1 cellular context compared by ENCODE assay signal in the genomic region with DNA sequence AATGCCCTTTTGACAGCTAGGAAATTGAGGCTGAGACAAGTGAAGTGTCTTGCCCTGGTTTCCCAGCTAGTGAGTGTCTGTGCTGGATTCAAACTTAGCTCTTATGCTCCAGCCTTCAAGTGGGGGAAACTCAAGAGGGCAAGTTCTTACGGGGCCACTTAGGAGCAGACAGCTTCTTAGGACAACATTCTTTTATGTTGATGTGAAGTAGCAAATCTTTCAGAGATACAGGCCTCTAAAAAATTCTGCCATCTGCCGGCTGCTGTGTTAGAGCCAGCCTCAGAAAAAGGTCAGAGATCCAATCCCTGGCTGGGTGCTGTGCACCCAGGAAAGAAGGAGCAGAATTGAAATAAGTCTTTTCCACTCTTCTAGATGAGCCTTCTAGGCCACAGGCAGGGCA.
TF ChIP-seq lines count a peak whose summit lies in the region.

No MANE protein-coding gene starts in this region.

TF ChIP-seq in GM23338, 12 proteins besides CTCF, POLR2A, EP300 and RAD21 (continued from another document):
- TF ChIP-seq, protein P1, sequence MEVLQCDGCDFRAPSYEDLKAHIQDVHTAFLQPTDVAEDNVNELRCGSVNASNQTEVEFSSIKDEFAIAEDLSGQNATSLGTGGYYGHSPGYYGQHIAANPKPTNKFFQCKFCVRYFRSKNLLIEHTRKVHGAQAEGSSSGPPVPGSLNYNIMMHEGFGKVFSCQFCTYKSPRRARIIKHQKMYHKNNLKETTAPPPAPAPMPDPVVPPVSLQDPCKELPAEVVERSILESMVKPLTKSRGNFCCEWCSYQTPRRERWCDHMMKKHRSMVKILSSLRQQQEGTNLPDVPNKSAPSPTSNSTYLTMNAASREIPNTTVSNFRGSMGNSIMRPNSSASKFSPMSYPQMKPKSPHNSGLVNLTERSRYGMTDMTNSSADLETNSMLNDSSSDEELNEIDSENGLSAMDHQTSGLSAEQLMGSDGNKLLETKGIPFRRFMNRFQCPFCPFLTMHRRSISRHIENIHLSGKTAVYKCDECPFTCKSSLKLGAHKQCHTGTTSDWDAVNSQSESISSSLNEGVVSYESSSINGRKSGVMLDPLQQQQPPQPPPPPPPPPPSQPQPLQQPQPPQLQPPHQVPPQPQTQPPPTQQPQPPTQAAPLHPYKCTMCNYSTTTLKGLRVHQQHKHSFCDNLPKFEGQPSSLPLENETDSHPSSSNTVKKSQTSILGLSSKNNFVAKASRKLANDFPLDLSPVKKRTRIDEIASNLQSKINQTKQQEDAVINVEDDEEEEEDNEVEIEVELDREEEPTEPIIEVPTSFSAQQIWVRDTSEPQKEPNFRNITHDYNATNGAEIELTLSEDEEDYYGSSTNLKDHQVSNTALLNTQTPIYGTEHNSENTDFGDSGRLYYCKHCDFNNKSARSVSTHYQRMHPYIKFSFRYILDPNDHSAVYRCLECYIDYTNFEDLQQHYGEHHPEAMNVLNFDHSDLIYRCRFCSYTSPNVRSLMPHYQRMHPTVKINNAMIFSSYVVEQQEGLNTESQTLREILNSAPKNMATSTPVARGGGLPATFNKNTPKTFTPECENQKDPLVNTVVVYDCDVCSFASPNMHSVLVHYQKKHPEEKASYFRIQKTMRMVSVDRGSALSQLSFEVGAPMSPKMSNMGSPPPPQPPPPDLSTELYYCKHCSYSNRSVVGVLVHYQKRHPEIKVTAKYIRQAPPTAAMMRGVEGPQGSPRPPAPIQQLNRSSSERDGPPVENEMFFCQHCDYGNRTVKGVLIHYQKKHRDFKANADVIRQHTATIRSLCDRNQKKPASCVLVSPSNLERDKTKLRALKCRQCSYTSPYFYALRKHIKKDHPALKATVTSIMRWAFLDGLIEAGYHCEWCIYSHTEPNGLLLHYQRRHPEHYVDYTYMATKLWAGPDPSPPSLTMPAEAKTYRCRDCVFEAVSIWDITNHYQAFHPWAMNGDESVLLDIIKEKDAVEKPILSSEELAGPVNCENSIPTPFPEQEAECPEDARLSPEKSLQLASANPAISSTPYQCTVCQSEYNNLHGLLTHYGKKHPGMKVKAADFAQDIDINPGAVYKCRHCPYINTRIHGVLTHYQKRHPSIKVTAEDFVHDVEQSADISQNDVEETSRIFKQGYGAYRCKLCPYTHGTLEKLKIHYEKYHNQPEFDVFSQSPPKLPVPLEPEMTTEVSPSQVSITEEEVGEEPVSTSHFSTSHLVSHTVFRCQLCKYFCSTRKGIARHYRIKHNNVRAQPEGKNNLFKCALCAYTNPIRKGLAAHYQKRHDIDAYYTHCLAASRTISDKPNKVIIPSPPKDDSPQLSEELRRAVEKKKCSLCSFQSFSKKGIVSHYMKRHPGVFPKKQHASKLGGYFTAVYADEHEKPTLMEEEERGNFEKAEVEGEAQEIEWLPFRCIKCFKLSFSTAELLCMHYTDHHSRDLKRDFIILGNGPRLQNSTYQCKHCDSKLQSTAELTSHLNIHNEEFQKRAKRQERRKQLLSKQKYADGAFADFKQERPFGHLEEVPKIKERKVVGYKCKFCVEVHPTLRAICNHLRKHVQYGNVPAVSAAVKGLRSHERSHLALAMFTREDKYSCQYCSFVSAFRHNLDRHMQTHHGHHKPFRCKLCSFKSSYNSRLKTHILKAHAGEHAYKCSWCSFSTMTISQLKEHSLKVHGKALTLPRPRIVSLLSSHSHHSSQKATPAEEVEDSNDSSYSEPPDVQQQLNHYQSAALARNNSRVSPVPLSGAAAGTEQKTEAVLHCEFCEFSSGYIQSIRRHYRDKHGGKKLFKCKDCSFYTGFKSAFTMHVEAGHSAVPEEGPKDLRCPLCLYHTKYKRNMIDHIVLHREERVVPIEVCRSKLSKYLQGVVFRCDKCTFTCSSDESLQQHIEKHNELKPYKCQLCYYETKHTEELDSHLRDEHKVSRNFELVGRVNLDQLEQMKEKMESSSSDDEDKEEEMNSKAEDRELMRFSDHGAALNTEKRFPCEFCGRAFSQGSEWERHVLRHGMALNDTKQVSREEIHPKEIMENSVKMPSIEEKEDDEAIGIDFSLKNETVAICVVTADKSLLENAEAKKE (CRISPR knock-in tag; IDR thresholded peaks at IDR 0.05) = no peak
- TF ChIP-seq POLR2AphosphoS5 (IDR thresholded peaks at IDR 0.05; ENCODE audit: low read depth) (no peak), ZNF114 (CRISPR knock-in tag; IDR thresholded peaks at IDR 0.05) (no peak), NANOG (IDR thresholded peaks at IDR 0.05; ENCODE audit: borderline replicate concordance) (no peak), CREB1 (CRISPR knock-in tag; IDR thresholded peaks at IDR 0.05; ENCODE audit: low read depth) (no peak), EZH2 (IDR thresholded peaks at IDR 0.05; ENCODE audit: low read depth, unreplicated experiment) (no peak), ZNF331 (CRISPR knock-in tag; IDR thresholded peaks at IDR 0.05; ENCODE audit: low read depth) (no peak)
- TF ChIP-seq, protein P2, sequence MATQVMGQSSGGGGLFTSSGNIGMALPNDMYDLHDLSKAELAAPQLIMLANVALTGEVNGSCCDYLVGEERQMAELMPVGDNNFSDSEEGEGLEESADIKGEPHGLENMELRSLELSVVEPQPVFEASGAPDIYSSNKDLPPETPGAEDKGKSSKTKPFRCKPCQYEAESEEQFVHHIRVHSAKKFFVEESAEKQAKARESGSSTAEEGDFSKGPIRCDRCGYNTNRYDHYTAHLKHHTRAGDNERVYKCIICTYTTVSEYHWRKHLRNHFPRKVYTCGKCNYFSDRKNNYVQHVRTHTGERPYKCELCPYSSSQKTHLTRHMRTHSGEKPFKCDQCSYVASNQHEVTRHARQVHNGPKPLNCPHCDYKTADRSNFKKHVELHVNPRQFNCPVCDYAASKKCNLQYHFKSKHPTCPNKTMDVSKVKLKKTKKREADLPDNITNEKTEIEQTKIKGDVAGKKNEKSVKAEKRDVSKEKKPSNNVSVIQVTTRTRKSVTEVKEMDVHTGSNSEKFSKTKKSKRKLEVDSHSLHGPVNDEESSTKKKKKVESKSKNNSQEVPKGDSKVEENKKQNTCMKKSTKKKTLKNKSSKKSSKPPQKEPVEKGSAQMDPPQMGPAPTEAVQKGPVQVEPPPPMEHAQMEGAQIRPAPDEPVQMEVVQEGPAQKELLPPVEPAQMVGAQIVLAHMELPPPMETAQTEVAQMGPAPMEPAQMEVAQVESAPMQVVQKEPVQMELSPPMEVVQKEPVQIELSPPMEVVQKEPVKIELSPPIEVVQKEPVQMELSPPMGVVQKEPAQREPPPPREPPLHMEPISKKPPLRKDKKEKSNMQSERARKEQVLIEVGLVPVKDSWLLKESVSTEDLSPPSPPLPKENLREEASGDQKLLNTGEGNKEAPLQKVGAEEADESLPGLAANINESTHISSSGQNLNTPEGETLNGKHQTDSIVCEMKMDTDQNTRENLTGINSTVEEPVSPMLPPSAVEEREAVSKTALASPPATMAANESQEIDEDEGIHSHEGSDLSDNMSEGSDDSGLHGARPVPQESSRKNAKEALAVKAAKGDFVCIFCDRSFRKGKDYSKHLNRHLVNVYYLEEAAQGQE (IDR thresholded peaks at IDR 0.05; ENCODE audit: unreplicated experiment) = no peak
- TF ChIP-seq, protein P3, sequence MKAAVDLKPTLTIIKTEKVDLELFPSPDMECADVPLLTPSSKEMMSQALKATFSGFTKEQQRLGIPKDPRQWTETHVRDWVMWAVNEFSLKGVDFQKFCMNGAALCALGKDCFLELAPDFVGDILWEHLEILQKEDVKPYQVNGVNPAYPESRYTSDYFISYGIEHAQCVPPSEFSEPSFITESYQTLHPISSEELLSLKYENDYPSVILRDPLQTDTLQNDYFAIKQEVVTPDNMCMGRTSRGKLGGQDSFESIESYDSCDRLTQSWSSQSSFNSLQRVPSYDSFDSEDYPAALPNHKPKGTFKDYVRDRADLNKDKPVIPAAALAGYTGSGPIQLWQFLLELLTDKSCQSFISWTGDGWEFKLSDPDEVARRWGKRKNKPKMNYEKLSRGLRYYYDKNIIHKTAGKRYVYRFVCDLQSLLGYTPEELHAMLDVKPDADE (IDR thresholded peaks at IDR 0.05) = no peak
TF ChIP-seq in GM23338: peak in this region for 0.
